30 cellular contexts compared by ENCODE assay signal in genomic region chr17:28090551-28090950, GRCh38.
"Had no signal": no experiment of that assay in that cellular context is flagged by ENCODE, and none has a peak within 500 bp of the region (broad histone marks: within the 10 kb centered on the region; RNA-seq: fewer than 3 reads in every experiment).

No MANE protein-coding gene starts in this region.

- DNase-seq: hippocampal formation; kidney glomerular epithelial cell; left cardiac atrium; lower lobe of right lung; mammary epithelial cell; mesenchymal stem cell; naive thymus-derived CD8-positive, alpha-beta T cell; nucleus accumbens; pancreas; posterior cingulate gyrus; retina; right cardiac atrium; sigmoid colon; stimulated activated CD4-positive, alpha-beta T cell treated with anti-CD3 and anti-CD28 coated beads, Interleukin-1b, Interleukin-23, amount 100 ng/mL, for 48 hours; stimulated activated CD4-positive, alpha-beta T cell treated with anti-CD3 and anti-CD28 coated beads, Interleukin-2, amount 100 ng/mL, for 48 hours; stimulated activated CD4-positive, alpha-beta T cell treated with anti-CD3 and anti-CD28 coated beads, Interleukin-4, amount 100 ng/mL, for 4 hours; stimulated activated CD8-positive, alpha-beta memory T cell treated with anti-CD3 and anti-CD28 coated beads, Interleukin-4, amount 100 ng/mL, for 48 hours; stimulated activated naive CD4-positive, alpha-beta T cell treated with Interleukin-2 at 50 U/mL for 16 hours; stimulated activated naive CD8-positive, alpha-beta T cell treated with anti-CD3 and anti-CD28 coated beads, Interleukin-15, amount 100 ng/mL, for 72 hours; substantia nigra; uterus had no signal

- ATAC-seq: left cardiac atrium; left lobe of liver; lower lobe of right lung; naive thymus-derived CD8-positive, alpha-beta T cell; pancreas; right cardiac atrium; stimulated activated memory B cell treated with anti-CD40 and anti-IgM and Interleukin-4, amounts not matched to agents 10 μg/mL and 1 μg/mL and 100 μg/mL, for 72 hours; stimulated activated naive CD8-positive, alpha-beta T cell treated with anti-CD3 and anti-CD28 coated beads, Interleukin-15, amount 100 ng/mL, for 72 hours had no signal

- H3K9me3 ChIP-seq: lower lobe of right lung, pancreas, prostate gland, sigmoid colon, tibial nerve had no signal

- H3K27me3 Mint-ChIP-seq: naive thymus-derived CD8-positive, alpha-beta T cell; stimulated activated memory B cell treated with anti-CD40 and anti-IgM and Interleukin-4, amounts not matched to agents 10 μg/mL and 1 μg/mL and 100 μg/mL, for 72 hours; stimulated activated naive CD8-positive, alpha-beta T cell treated with anti-CD3 and anti-CD28 coated beads, Interleukin-15, amount 100 ng/mL, for 72 hours; type B pancreatic cell had no signal

- H3K36me3 ChIP-seq: lower lobe of right lung, pancreas, prostate gland, sigmoid colon, tibial nerve, uterus had no signal

- H3K4me2 ChIP-seq: smooth muscle cell had no signal

- H3K27ac Mint-ChIP-seq: naive thymus-derived CD8-positive, alpha-beta T cell; stimulated activated memory B cell treated with anti-CD40 and anti-IgM and Interleukin-4, amounts not matched to agents 10 μg/mL and 1 μg/mL and 100 μg/mL, for 72 hours; type B pancreatic cell had no signal

- H3K4me3 ChIP-seq: lower lobe of right lung, pancreas, prostate gland, sigmoid colon, smooth muscle cell, tibial nerve, uterus had no signal

- H3K4me3 Mint-ChIP-seq: naive thymus-derived CD8-positive, alpha-beta T cell; nephron; neural crest cell; stimulated activated memory B cell treated with anti-CD40 and anti-IgM and Interleukin-4, amounts not matched to agents 10 μg/mL and 1 μg/mL and 100 μg/mL, for 72 hours; stimulated activated naive CD8-positive, alpha-beta T cell treated with anti-CD3 and anti-CD28 coated beads, Interleukin-15, amount 100 ng/mL, for 72 hours; type B pancreatic cell had no signal

- FAIRE-seq: keratinocyte, pancreas had no signal

- H3K27me3 ChIP-seq: pancreas, sigmoid colon, tibial nerve, uterus had no signal

- H3K9me3 Mint-ChIP-seq: stimulated activated naive CD8-positive, alpha-beta T cell treated with anti-CD3 and anti-CD28 coated beads, Interleukin-15, amount 100 ng/mL, for 72 hours; type B pancreatic cell had no signal

- H3K27ac ChIP-seq: lower lobe of right lung, pancreas, prostate gland, sigmoid colon, tibial nerve, uterus had no signal

- H3K4me1 ChIP-seq: lower lobe of right lung, prostate gland, uterus had no signal
